In genomic region chr7:76222839-76223238, GRCh38 we compare ENCODE assay signal across 8 cellular contexts.
"Had no signal": no experiment of that assay in that cellular context is flagged by ENCODE, and none has a peak within 500 bp of the region (broad histone marks: within the 10 kb centered on the region; RNA-seq: fewer than 3 reads in every experiment).

No MANE protein-coding gene starts in this region.

- FAIRE-seq: H54, HTR-8/SVneo had no signal

- DNase-seq: GOT3, H9, HCEC 1CT, HFFc6, IMR-90, KBM-7 had no signal
